Comparison of ENCODE assay signal across 25 cellular contexts in genomic region chr5:1483856-1484255, GRCh38. TPM values are rescaled to one million over a fixed set of nuclear protein-coding genes. Genes with fewer than 3 reads are reported as not detected.
DNase-seq lines count a peak whose midpoint lies in the region; ATAC-seq, FAIRE-seq and TF ChIP-seq lines count a peak whose summit lies in the region.
"Had no signal": no experiment of that assay in that cellular context is flagged by ENCODE, and none has a peak within 500 bp of the region (broad histone marks: within the 10 kb centered on the region; RNA-seq: fewer than 3 reads in every experiment).

No MANE protein-coding gene starts in this region.

- FAIRE-seq in GM12891 (lab: Jason Lieb, UNC) (no peak), GM12878 (lab: Jason Lieb, UNC) (no peak)
- FAIRE-seq: G401.6, RCC 7860 had no signal

- H3K9ac ChIP-seq in GM12878 (ENCODE audit: control insufficient read depth, insufficient read depth, low read length), result no peak overlapping the region

- H3K9me3 ChIP-seq in HEK293 (ENCODE audit: control insufficient read depth, insufficient read depth, low read depth, low read length) (no peaks in the 10 kb centered on the region), GM12878 (replicated peaks; ENCODE audit: control insufficient read depth, insufficient read depth, low read length) (no peaks in the 10 kb centered on the region)
- H3K9me3 ChIP-seq: MG63 had no signal

- H3K9me3 Mint-ChIP-seq in stimulated activated effector memory CD8-positive, alpha-beta T cell treated with anti-CD3 and anti-CD28 coated beads, Interleukin-12 subunit alpha, Interleukin-12 subunit beta, amount 100 ng/mL, for 72 hours, result no peaks in the 10 kb centered on the region
- H3K9me3 Mint-ChIP-seq: CD4-positive, CD25-positive, alpha-beta regulatory T cell had no signal

- TF ChIP-seq RAD21 in GM12878 (IDR thresholded peaks at IDR 0.05; ENCODE audit: insufficient read depth, low read depth, low read length), result no peak

- CTCF ChIA-PET in HEK293 (lab: Yijun Ruan, JAX), result interaction anchor here (0.7 to 0.8 kb wide), 2 partner anchors 104 to 399 kb away, joined by 3 to 4 read pairs; partner anchors contain the start of gene IRX4
- CTCF ChIA-PET in GM12878 (lab: Yijun Ruan, JAX), result interaction anchor here (1.0 to 2.9 kb wide), 3 partner anchors 14 to 110 kb away, joined by 3 to 20 read pairs (median 4); no protein-coding TSS in a partner anchor

- intact Hi-C loops in GM12878 (cut with micrococcal nuclease; ENCODE audit: unreplicated experiment), result no loop called here

- no peak overlapping the region for H3K4me3 Mint-ChIP-seq in stimulated activated effector memory CD8-positive, alpha-beta T cell treated with anti-CD3 and anti-CD28 coated beads, Interleukin-12 subunit alpha, Interleukin-12 subunit beta, amount 100 ng/mL, for 72 hours
- H3K4me3 Mint-ChIP-seq: CD4-positive, CD25-positive, alpha-beta regulatory T cell had no signal

- peaks cover 49% of the 10 kb centered on the region for H3K79me2 ChIP-seq in GM12878 (ENCODE audit: control insufficient read depth, insufficient read depth, low read length)

- RAD21 ChIA-PET in GM12878 (lab: Charles Lee; ENCODE audit: unreplicated experiment), result interaction anchor here (1.6 to 4.5 kb wide), 5 partner anchors 9 to 20 kb away, joined by 8 to 41 read pairs (median 18); no protein-coding TSS in a partner anchor

- DNase-seq in GM12891 (ENCODE audit: insufficient read length, low spot score) (no peak), GM12878 (ENCODE audit: low read depth, low spot score) (no peak), RPMI8226 (no peak), globus pallidus (ENCODE audit: low spot score) (no peak)
- DNase-seq in stimulated activated effector memory CD8-positive, alpha-beta T cell treated with anti-CD3 and anti-CD28 coated beads, Interleukin-12 subunit alpha, Interleukin-12 subunit beta, amount 100 ng/mL, for 72 hours (ENCODE audit: low spot score in 2 of 2), result no peak
- no peak for DNase-seq in NK-92 treated with Interleukin-12 subunit alpha and Interleukin-12 subunit beta, amount 100 ng/mL, for 24 hours (lab: John Stamatoyannopoulos, UW)
- DNase-seq: ACHN; CD4-positive, CD25-positive, alpha-beta regulatory T cell; COR-L47; DMS 273 treated with DMSO at 0.1 percent for 48 hours; IMR-90; Kasumi-1; MG63; NCI-H1048; NCI-H1436 treated with DMSO at 0.1 percent for 48 hours; NCI-H2029; SHP77 treated with DMSO at 0.1 percent for 48 hours had no signal

- 98% methylated on average over 17 of the region's 17 CpGs for WGBS in GM12878 (ENCODE audit: insufficient coverage, insufficient replicate concordance, low lambda C conversion rate, missing lambda C conversion rate)

- no peaks in the 10 kb centered on the region for H4K20me1 ChIP-seq in GM12878 (ENCODE audit: control insufficient read depth, insufficient read depth)

- H3K27ac ChIP-seq in HEK293 (ENCODE audit: extremely low read depth, low read depth, low read length), result no peak overlapping the region
- peak overlapping the region; percentile 86 for H3K27ac ChIP-seq in GM12878 (ENCODE audit: control insufficient read depth, insufficient read depth)
- H3K27ac ChIP-seq: HL-60 had no signal

- H3K4me1 ChIP-seq in HEK293 (ENCODE audit: control insufficient read depth, insufficient read depth, low read length) (no peaks in the 10 kb centered on the region), GM12878 (ENCODE audit: control insufficient read depth, insufficient read depth, low read length) (peaks cover 63% of the 10 kb centered on the region)

- SMC1A ChIA-PET in GM12878 (lab: Charles Lee; ENCODE audit: uncharacterized antibody, unreplicated experiment), result interaction anchor here (1.4 to 9.4 kb wide), 4 partner anchors 8 to 49 kb away, joined by 5 to 93 read pairs (median 12); no protein-coding TSS in a partner anchor

- no peak overlapping the region for H2AFZ ChIP-seq in GM12878 (ENCODE audit: control insufficient read depth, low read depth, low read length)

- peak overlapping the region; percentile 76 for H3K27ac Mint-ChIP-seq in stimulated activated effector memory CD8-positive, alpha-beta T cell treated with anti-CD3 and anti-CD28 coated beads, Interleukin-12 subunit alpha, Interleukin-12 subunit beta, amount 100 ng/mL, for 72 hours

- ATAC-seq in GM12878, result no peak
- ATAC-seq in stimulated activated effector memory CD8-positive, alpha-beta T cell treated with anti-CD3 and anti-CD28 coated beads, Interleukin-12 subunit alpha, Interleukin-12 subunit beta, amount 100 ng/mL, for 72 hours, result no peak
- ATAC-seq: SK-N-SH treated with all-trans-retinoic acid at 6 μM for 48 hours had no signal

- H3K36me3 ChIP-seq in HEK293 (ENCODE audit: control insufficient read depth in 2 of 2, insufficient read depth in 1 of 2, low read length in 2 of 2), result peaks cover 15 to 70% of the 10 kb centered on the region in 2 experiments
- peaks cover 22 to 43% of the 10 kb centered on the region in 2 experiments for H3K36me3 ChIP-seq in GM12878 (ENCODE audit: control insufficient read depth in 2 of 2, insufficient read depth in 2 of 2, low read length in 1 of 2)

- BruUV-seq in GM12878 (replicated peaks; lab: Mats Ljungman, UMichigan), result no TSS peak

- peaks cover 94% of the 10 kb centered on the region for H3K36me3 Mint-ChIP-seq in stimulated activated effector memory CD8-positive, alpha-beta T cell treated with anti-CD3 and anti-CD28 coated beads, Interleukin-12 subunit alpha, Interleukin-12 subunit beta, amount 100 ng/mL, for 72 hours

- H3K4me3 ChIP-seq in HEK293 (ENCODE audit: low read depth, low read length) (no peak overlapping the region), GM12878 (no peak overlapping the region)
- H3K4me3 ChIP-seq: MG63 had no signal

- no peaks in the 10 kb centered on the region for H3K27me3 ChIP-seq in GM12878 (replicated peaks in 1 of 2; ENCODE audit: control insufficient read depth in 2 of 2, insufficient read depth in 2 of 2, low read length in 1 of 2)
- H3K27me3 ChIP-seq: MG63 had no signal

- in situ Hi-C loops in GM12878 (cut with MboI), result no loop called here

- no peak overlapping the region for H3K4me2 ChIP-seq in GM12878 (ENCODE audit: control insufficient read depth, insufficient read depth)

- no peak for TF ChIP-seq EP300 in GM12878 (IDR thresholded peaks at IDR 0.05; ENCODE audit: borderline replicate concordance in 1 of 2, control insufficient read depth in 1 of 2, low read depth in 2 of 2, low read length in 2 of 2)

- no peak for TF ChIP-seq CTCF in HEK293 (tag by site-specific recombination; IDR thresholded peaks at IDR 0.05)
- no peak for TF ChIP-seq CTCF in GM12878 (IDR thresholded peaks at IDR 0.05 in 2 of 3, conservative IDR thresholded peaks at IDR 0.05 in 1 of 3; ENCODE audit: control insufficient read depth in 2 of 3, extremely low read depth in 1 of 3, insufficient read depth in 1 of 3, low read depth in 3 of 3, low read length in 3 of 3)

- TF ChIP-seq POLR2A in GM12891 (IDR thresholded peaks at IDR 0.05; ENCODE audit: low read depth, low read length) (0 out of 2 replicates have a peak, but pooled peaks have one; percentile 44), GM12878 (IDR thresholded peaks at IDR 0.05; ENCODE audit: low read depth, low read length) (peak; percentile 4; the same call in 1 of the 2 replicates)

- POLR2A ChIA-PET in HEK293 (lab: Yijun Ruan, JAX), result no interaction called here
- POLR2A ChIA-PET in GM12878 (lab: Charles Lee), result interaction anchor here (2.1 to 10.2 kb wide), 2 partner anchors 8 to 14 kb away, joined by 8 to 108 read pairs; no protein-coding TSS in a partner anchor

- H3K4me1 Mint-ChIP-seq in stimulated activated effector memory CD8-positive, alpha-beta T cell treated with anti-CD3 and anti-CD28 coated beads, Interleukin-12 subunit alpha, Interleukin-12 subunit beta, amount 100 ng/mL, for 72 hours, result peaks cover 59% of the 10 kb centered on the region

TF ChIP-seq in HEK293, 187 proteins besides CTCF, POLR2A, EP300 and RAD21 (continues in another document):
- 0 out of 2 replicates have a peak, but pooled peaks have one; percentile 21 for TF ChIP-seq ZIC2 (tag by site-specific recombination; IDR thresholded peaks at IDR 0.05)

RNA-seq across cellular contexts. Expression of gene SLC6A3, which starts 38.6 kb away (rescaled TPM):
- polyA plus RNA-seq in GM12891 (2012; ENCODE audit: low read depth, missing spikeins), result 0.05 TPM
- not detected in 2 replicates for total RNA-seq in GM12878 (2013; cell fraction: nucleolus; rRNA removed)
- total RNA-seq in GM12878 (2014; rRNA removed), result not detected in 2 replicates
- not detected in 2 replicates for total RNA-seq in GM12878 (2014; rRNA removed; fragmentation: Illumina TruSeq; extraction: Trizol)
- not detected in 2 replicates for total RNA-seq in GM12878 (2021)
- not detected for polyA plus RNA-seq in GM12878 (2011; ENCODE audit: low read depth)
- polyA plus RNA-seq in GM12878 (2011; rRNA removed), result 0.01 TPM in 1 of 2 replicates, not detected in the other
- 0.05 TPM in 1 of 2 replicates, not detected in the other for polyA plus RNA-seq in GM12878 (2011; cell fraction: cytosol; rRNA removed)
- not detected in 2 replicates for polyA plus RNA-seq in GM12878 (2011; cell fraction: nucleus; rRNA removed)
- polyA plus RNA-seq in GM12878 (2012), result 0.07 and 0.18 TPM in 2 replicates
- not detected in 2 replicates for polyA plus RNA-seq in GM12878 (2014; fragmentation: Illumina TruSeq; extraction: Trizol)
- not detected for polyA plus RNA-seq in GM12878 (2014; fragmentation: Nextera tagmentation; extraction: Ambion mirVana)
- polyA plus RNA-seq in GM12878 (2014; rRNA removed), result not detected in 2 replicates
- polyA plus RNA-seq in GM12878 (2016; fragmentation: Nextera tagmentation; extraction: Ambion mirVana), result not detected
- polyA minus RNA-seq in GM12878 (2011; rRNA and poly(A)+ RNA removed), result not detected in 2 replicates
- not detected in 2 replicates for polyA minus RNA-seq in GM12878 (2011; cell fraction: cytosol; rRNA and poly(A)+ RNA removed)
- not detected in 2 replicates for polyA minus RNA-seq in GM12878 (2011; cell fraction: nucleus; rRNA and poly(A)+ RNA removed)
- total RNA-seq: CD4-positive, CD25-positive, alpha-beta regulatory T cell; H4; IMR-90; OCI-LY7; T-helper 1 cell treated with Interleukin-12 subunit alpha and Interleukin-12 subunit beta and Interleukin-4 antibody, amounts not matched to agents 30 ng/mL and 1 ng/mL, for 36 hours had no signal
- polyA plus RNA-seq: IMR-90 had no signal

RNA-seq across cellular contexts. Expression of gene LPCAT1, which starts 39.9 kb away (rescaled TPM):
- polyA plus RNA-seq in GM12891 (2012; ENCODE audit: low read depth, missing spikeins), result 54.4 TPM
- total RNA-seq in GM12878 (2013; cell fraction: nucleolus; rRNA removed), result 365 and 373 TPM in 2 replicates
- total RNA-seq in GM12878 (2014; rRNA removed) (67.6 and 74.7 TPM in 2 replicates), GM12878 (2014; rRNA removed; fragmentation: Illumina TruSeq; extraction: Trizol) (58.9 and 59.4 TPM in 2 replicates), GM12878 (2021) (109 TPM in 2 replicates)
- 26.1 TPM for polyA plus RNA-seq in GM12878 (2011; ENCODE audit: low read depth)
- polyA plus RNA-seq in GM12878 (2011; rRNA removed) (63.6 and 70.6 TPM in 2 replicates), GM12878 (2014; fragmentation: Illumina TruSeq; extraction: Trizol) (84.5 and 93.5 TPM in 2 replicates), GM12878 (2014; fragmentation: Nextera tagmentation; extraction: Ambion mirVana) (1 to 10 TPM; 2.3 to 7.0 TPM), GM12878 (2014; rRNA removed) (94.1 and 94.8 TPM in 2 replicates), GM12878 (2016; fragmentation: Nextera tagmentation; extraction: Ambion mirVana) (10 to 100 TPM; 60.2 to 82.4 TPM)
- 70.3 and 92.5 TPM in 2 replicates for polyA plus RNA-seq in GM12878 (2011; cell fraction: cytosol; rRNA removed)
- polyA plus RNA-seq in GM12878 (2011; cell fraction: nucleus; rRNA removed), result 197 and 246 TPM in 2 replicates
- 41.3 and 58.7 TPM in 2 replicates for polyA plus RNA-seq in GM12878 (2012)
- polyA minus RNA-seq in GM12878 (2011; rRNA and poly(A)+ RNA removed), result 43.1 and 54.4 TPM in 2 replicates
- polyA minus RNA-seq in GM12878 (2011; cell fraction: cytosol; rRNA and poly(A)+ RNA removed), result 25.0 and 34.6 TPM in 2 replicates
- polyA minus RNA-seq in GM12878 (2011; cell fraction: nucleus; rRNA and poly(A)+ RNA removed), result 71.8 and 93.6 TPM in 2 replicates
